ENCODE assay signal across 17 cellular contexts in the genomic region with DNA sequence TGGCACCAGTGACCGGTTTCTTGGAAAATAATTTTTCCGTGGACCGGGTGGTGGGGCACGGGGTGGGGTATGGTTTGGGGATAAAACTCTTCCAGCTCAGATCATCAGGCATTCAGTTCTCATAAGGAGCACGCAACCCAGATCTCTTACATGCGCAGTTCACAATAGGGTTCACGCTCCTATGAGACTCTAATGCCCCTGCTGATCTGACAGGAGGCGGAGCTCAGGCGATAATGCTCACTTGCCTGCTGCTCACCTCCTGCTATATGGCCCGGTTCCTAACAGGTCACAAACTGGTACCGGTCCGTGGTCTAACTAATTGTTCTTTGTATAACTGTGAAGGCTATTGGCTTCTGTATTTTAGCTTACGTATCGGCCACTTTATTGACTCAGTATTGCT. TPM values are rescaled to one million over a fixed set of nuclear protein-coding genes. Genes with fewer than 3 reads are reported as not detected.
DNase-seq lines count a peak whose midpoint lies in the region; ATAC-seq and TF ChIP-seq lines count a peak whose summit lies in the region.
"Had no signal": no experiment of that assay in that cellular context is flagged by ENCODE, and none has a peak within 500 bp of the region (broad histone marks: within the 10 kb centered on the region; RNA-seq: fewer than 3 reads in every experiment).

No MANE protein-coding gene starts in this region.

- no peaks in the 10 kb centered on the region for H3K9me3 Mint-ChIP-seq in activated CD8-positive, alpha-beta memory T cell treated with anti-CD3 and anti-CD28 coated beads, Interleukin-2, amount 10 ng/mL, durations not matched to agents 7 days and 5 days (ENCODE audit: low read depth)
- no peaks in the 10 kb centered on the region for H3K9me3 Mint-ChIP-seq in type B pancreatic cell

- CTCF ChIA-PET in activated CD8-positive, alpha-beta memory T cell treated with anti-CD3 and anti-CD28 coated beads, Interleukin-2, amount 10 ng/mL, durations not matched to agents 7 days and 5 days (lab: Charles Lee), result interaction anchor here (1.4 kb wide), 1 partner anchor 267 kb away, joined by 4 read pairs; no protein-coding TSS in a partner anchor

- peak; percentile 13 for DNase-seq in right atrium auricular region (ENCODE audit: low spot score)
- no peak for DNase-seq in left ventricle myocardium inferior
- DNase-seq in activated CD8-positive, alpha-beta memory T cell treated with anti-CD3 and anti-CD28 coated beads, Interleukin-2, amount 10 ng/mL, durations not matched to agents 7 days and 5 days, result peak; percentile 34
- peak; percentile 85 for DNase-seq in esophagus muscularis mucosa (ENCODE audit: extremely low spot score)
- DNase-seq in type B pancreatic cell (ENCODE audit: extremely low spot score, unreplicated experiment), result peak; percentile 37
- no peak for DNase-seq in NCI-H748 (lab: John Stamatoyannopoulos, UW; ENCODE audit: unreplicated experiment)
- DNase-seq in RPMI8226, result no peak
- DNase-seq: 8988T; AML-193; CD8-positive, alpha-beta memory T cell; DND-41; GDM1; GM23248 had no signal

- TF ChIP-seq POLR2A in esophagus muscularis mucosa (IDR thresholded peaks at IDR 0.05; ENCODE audit: low read depth), result no peak

- H3K4me1 ChIP-seq in right atrium auricular region (no peaks in the 10 kb centered on the region), left ventricle myocardium inferior (no peaks in the 10 kb centered on the region), esophagus muscularis mucosa (no peaks in the 10 kb centered on the region)
- H3K4me1 ChIP-seq: Caco-2 had no signal

- no peaks in the 10 kb centered on the region for H3K27me3 ChIP-seq in right atrium auricular region
- H3K27me3 ChIP-seq in left ventricle myocardium inferior (ENCODE audit: low read depth), result no peaks in the 10 kb centered on the region
- no peaks in the 10 kb centered on the region for H3K27me3 ChIP-seq in esophagus muscularis mucosa
- H3K27me3 ChIP-seq: BLaER1 had no signal

- no peak for TF ChIP-seq CTCF in right atrium auricular region (IDR thresholded peaks at IDR 0.05)
- TF ChIP-seq CTCF in left ventricle myocardium inferior (IDR thresholded peaks at IDR 0.05; ENCODE audit: borderline replicate concordance), result no peak
- no peak for TF ChIP-seq CTCF in esophagus muscularis mucosa (IDR thresholded peaks at IDR 0.05)
- TF ChIP-seq CTCF in type B pancreatic cell (conservative IDR thresholded peaks at IDR 0.05), result no peak

- H3K4me1 Mint-ChIP-seq in activated CD8-positive, alpha-beta memory T cell treated with anti-CD3 and anti-CD28 coated beads, Interleukin-2, amount 10 ng/mL, durations not matched to agents 7 days and 5 days, result no peaks in the 10 kb centered on the region
- peaks cover 20% of the 10 kb centered on the region for H3K4me1 Mint-ChIP-seq in type B pancreatic cell (ENCODE audit: unreplicated experiment)
- H3K4me1 Mint-ChIP-seq: CD8-positive, alpha-beta memory T cell had no signal

- no peak overlapping the region for H3K27ac ChIP-seq in right atrium auricular region
- H3K27ac ChIP-seq in left ventricle myocardium inferior (replicated peaks), result no peak overlapping the region
- H3K27ac ChIP-seq in esophagus muscularis mucosa (replicated peaks in 1 of 4), result no peak overlapping the region
- H3K27ac ChIP-seq: BLaER1, GM23248 had no signal

- ATAC-seq in activated CD8-positive, alpha-beta memory T cell treated with anti-CD3 and anti-CD28 coated beads, Interleukin-2, amount 10 ng/mL, durations not matched to agents 7 days and 5 days, result no peak
- ATAC-seq in GM18867 (IDR thresholded peaks at IDR 0.05; ENCODE audit: unreplicated experiment), result no peak

- 85% methylated on average over 14 of the region's 14 CpGs for WGBS in esophagus muscularis mucosa

- H3K4me3 ChIP-seq in right atrium auricular region, result no peak overlapping the region
- H3K4me3 ChIP-seq in left ventricle myocardium inferior, result no peak overlapping the region
- no peak overlapping the region for H3K4me3 ChIP-seq in esophagus muscularis mucosa
- H3K4me3 ChIP-seq: BLaER1, GM23248 had no signal

- H3K4me3 Mint-ChIP-seq in activated CD8-positive, alpha-beta memory T cell treated with anti-CD3 and anti-CD28 coated beads, Interleukin-2, amount 10 ng/mL, durations not matched to agents 7 days and 5 days, result no peak overlapping the region
- H3K4me3 Mint-ChIP-seq in type B pancreatic cell, result no peak overlapping the region
- H3K4me3 Mint-ChIP-seq: CD8-positive, alpha-beta memory T cell had no signal

- no peak overlapping the region for H3K27ac Mint-ChIP-seq in activated CD8-positive, alpha-beta memory T cell treated with anti-CD3 and anti-CD28 coated beads, Interleukin-2, amount 10 ng/mL, durations not matched to agents 7 days and 5 days
- no peak overlapping the region for H3K27ac Mint-ChIP-seq in type B pancreatic cell
- H3K27ac Mint-ChIP-seq: CD8-positive, alpha-beta memory T cell had no signal

- peaks cover 27% of the 10 kb centered on the region for H3K27me3 Mint-ChIP-seq in activated CD8-positive, alpha-beta memory T cell treated with anti-CD3 and anti-CD28 coated beads, Interleukin-2, amount 10 ng/mL, durations not matched to agents 7 days and 5 days
- peaks cover 10% of the 10 kb centered on the region for H3K27me3 Mint-ChIP-seq in type B pancreatic cell

- TF ChIP-seq EP300 in esophagus muscularis mucosa (IDR thresholded peaks at IDR 0.05), result no peak

- no peaks in the 10 kb centered on the region for H3K9me3 ChIP-seq in right atrium auricular region
- H3K9me3 ChIP-seq in left ventricle myocardium inferior (replicated peaks), result peaks cover 7% of the 10 kb centered on the region
- H3K9me3 ChIP-seq in esophagus muscularis mucosa, result no peaks in the 10 kb centered on the region

- no peaks in the 10 kb centered on the region for H3K36me3 Mint-ChIP-seq in activated CD8-positive, alpha-beta memory T cell treated with anti-CD3 and anti-CD28 coated beads, Interleukin-2, amount 10 ng/mL, durations not matched to agents 7 days and 5 days
- H3K36me3 Mint-ChIP-seq in type B pancreatic cell, result no peaks in the 10 kb centered on the region
- H3K36me3 Mint-ChIP-seq: CD8-positive, alpha-beta memory T cell had no signal

- intact Hi-C loops in left ventricle myocardium inferior (cut with micrococcal nuclease) (no loop called here), esophagus muscularis mucosa (cut with DNase I) (no loop called here)

- H3K36me3 ChIP-seq in right atrium auricular region (no peaks in the 10 kb centered on the region), left ventricle myocardium inferior (no peaks in the 10 kb centered on the region), esophagus muscularis mucosa (no peaks in the 10 kb centered on the region)
- H3K36me3 ChIP-seq: BLaER1 had no signal

RNA-seq across cellular contexts. Expression of a gene that starts 51.7 kb away (rescaled TPM):
- total RNA-seq in right atrium auricular region (100 to 1,000 TPM in 1 of 2 donors, 10 to 100 TPM in 1; 97.4 to 303 TPM), left ventricle myocardium inferior (50.3 TPM), esophagus muscularis mucosa (10 to 100 TPM in 2 of 4 donors, 1 to 10 TPM in 2; 7.5 to 11.7 (median 10.1) TPM), type B pancreatic cell (ENCODE audit: low replicate concordance) (11.4 and 11.6 TPM in 2 replicates)
- total RNA-seq in activated CD8-positive, alpha-beta memory T cell treated with anti-CD3 and anti-CD28 coated beads, Interleukin-2, amount 10 ng/mL, durations not matched to agents 7 days and 5 days, result under 1 TPM in 1 of 2 experiments, not detected in 1; 0.35 TPM
- total RNA-seq: Caco-2; CD8-positive, alpha-beta memory T cell; HT-29 had no signal

Comparison
In these comparisons a context has a peak if more than half of its experiments do, and no peak if none do; other contexts are left out.
1. DNase-seq: peak in right atrium auricular region (single experiment), activated CD8-positive, alpha-beta memory T cell treated with anti-CD3 and anti-CD28 coated beads, Interleukin-2, amount 10 ng/mL, durations not matched to agents 7 days and 5 days (single experiment), esophagus muscularis mucosa (single experiment) and type B pancreatic cell (single experiment); none in left ventricle myocardium inferior (single experiment), NCI-H748 (single experiment) and RPMI8226 (single experiment).